10 cellular contexts compared by ENCODE assay signal in genomic region chr3:125003369-125003853, GRCh38. TPM values are rescaled to one million over a fixed set of nuclear protein-coding genes. Genes with fewer than 3 reads are reported as not detected.
DNase-seq lines count a peak whose midpoint lies in the region; ATAC-seq and TF ChIP-seq lines count a peak whose summit lies in the region.
"Had no signal": no experiment of that assay in that cellular context is flagged by ENCODE, and none has a peak within 500 bp of the region (broad histone marks: within the 10 kb centered on the region; RNA-seq: fewer than 3 reads in every experiment).

No MANE protein-coding gene starts in this region.

- no peaks in the 10 kb centered on the region for H3K9me3 Mint-ChIP-seq in CD4-positive, alpha-beta T cell
- no peaks in the 10 kb centered on the region for H3K9me3 Mint-ChIP-seq in T-cell
- H3K9me3 Mint-ChIP-seq: central memory CD8-positive, alpha-beta T cell had no signal

- H3K36me3 Mint-ChIP-seq in CD4-positive, alpha-beta T cell (ENCODE audit: low read depth): peaks cover 93% of the 10 kb centered on the region
- H3K36me3 Mint-ChIP-seq in T-cell: peaks cover 63% of the 10 kb centered on the region

- H3K4me1 ChIP-seq in prostate gland (replicated peaks): peaks cover 14% of the 10 kb centered on the region

- no peaks in the 10 kb centered on the region for H3K27me3 ChIP-seq in CD4-positive, alpha-beta T cell (ENCODE audit: control insufficient read depth, insufficient read depth, low read length)
- H3K27me3 ChIP-seq in prostate gland (replicated peaks; ENCODE audit: insufficient read depth): no peaks in the 10 kb centered on the region

- WGBS in prostate gland: 26% methylated on average over 6 of the region's 7 CpGs

- H3K27me3 Mint-ChIP-seq in CD4-positive, alpha-beta T cell: no peaks in the 10 kb centered on the region
- no peaks in the 10 kb centered on the region for H3K27me3 Mint-ChIP-seq in T-cell
- H3K27me3 Mint-ChIP-seq: central memory CD8-positive, alpha-beta T cell had no signal

- ATAC-seq in CD4-positive, alpha-beta T cell (ENCODE audit: poor library complexity): no peak
- ATAC-seq in T-cell (replicated peaks in 1 of 4): no peak
- peak; percentile 83 to 90 for ATAC-seq in left cardiac atrium
- no peak for ATAC-seq in GM21528 (IDR thresholded peaks at IDR 0.05; ENCODE audit: low FRiP score, unreplicated experiment)
- ATAC-seq in GM21515 (IDR thresholded peaks at IDR 0.05; ENCODE audit: unreplicated experiment): no peak

- DNase-seq in CD4-positive, alpha-beta T cell: no peak
- DNase-seq in T-cell: no peak
- DNase-seq in left cardiac atrium: peak; percentile 69
- peak; percentile 31 for DNase-seq in prostate gland (ENCODE audit: low spot score)
- DNase-seq in activated CD8-positive, alpha-beta memory T cell treated with anti-CD3 and anti-CD28 coated beads for 24 hours: no peak
- DNase-seq in SKM-1 (lab: John Stamatoyannopoulos, UW; ENCODE audit: unreplicated experiment): no peak
- DNase-seq: stimulated activated CD4-positive, alpha-beta T cell treated with anti-CD3 and anti-CD28 coated beads, Interleukin-4, amount 100 ng/mL, for 1 hour had no signal

- no peaks in the 10 kb centered on the region for H3K9me3 ChIP-seq in CD4-positive, alpha-beta T cell (ENCODE audit: control insufficient read depth, low read length)
- no peaks in the 10 kb centered on the region for H3K9me3 ChIP-seq in prostate gland

- peak overlapping the region; percentile 94 for H3K27ac Mint-ChIP-seq in CD4-positive, alpha-beta T cell
- H3K27ac Mint-ChIP-seq in T-cell: peak overlapping the region; percentile 84 to 86

- POLR2A ChIA-PET in CD4-positive, alpha-beta T cell (lab: Charles Lee): interaction anchor here (1.6 to 3.5 kb wide), 2 partner anchors 49 to 53 kb away, joined by 7 to 31 read pairs; partner anchors contain the start of gene HEG1
- POLR2A ChIA-PET in T-cell (lab: Charles Lee): interaction anchor here in 1 of 2 donors (0.6 kb wide), 1 partner anchor 592 kb away, joined by 3 read pairs; no protein-coding TSS in a partner anchor

- peaks cover 34% of the 10 kb centered on the region for H3K4me1 Mint-ChIP-seq in CD4-positive, alpha-beta T cell (ENCODE audit: low read depth)
- H3K4me1 Mint-ChIP-seq in T-cell: peaks cover 29% of the 10 kb centered on the region in 3 donors
- H3K4me1 Mint-ChIP-seq: central memory CD8-positive, alpha-beta T cell had no signal

- H3K4me3 ChIP-seq in prostate gland: no peak overlapping the region

- H3K36me3 ChIP-seq in prostate gland: peaks cover 0 to 3% of the 10 kb centered on the region in 2 donors

- no peak overlapping the region for H3K4me3 Mint-ChIP-seq in CD4-positive, alpha-beta T cell
- H3K4me3 Mint-ChIP-seq in T-cell: peak overlapping the region in 1 of 3 donors; percentile 53
- H3K4me3 Mint-ChIP-seq: central memory CD8-positive, alpha-beta T cell had no signal

- intact Hi-C loops in CD4-positive, alpha-beta T cell (cut with DNase I, micrococcal nuclease): no loop called here
- intact Hi-C loops in left cardiac atrium (cut with DNase I) (loop anchor here (5.0 kb wide), 1 partner anchor 49 kb away; no protein-coding TSS in a partner anchor), prostate gland (cut with DNase I) (loop anchor here (2.0 to 5.0 kb wide), 2 partner anchors 51 to 139 kb away; partner anchors contain the start of gene HEG1)

- no peak for TF ChIP-seq CTCF in CD4-positive, alpha-beta T cell (IDR thresholded peaks at IDR 0.05)
- no peak for TF ChIP-seq CTCF in prostate gland (IDR thresholded peaks at IDR 0.05)

- no peak overlapping the region for H3K27ac ChIP-seq in CD4-positive, alpha-beta T cell (ENCODE audit: low read depth, low read length)
- peak overlapping the region in 1 of 2 donors; percentile 4 for H3K27ac ChIP-seq in prostate gland

- no peak for TF ChIP-seq POLR2A in prostate gland (IDR thresholded peaks at IDR 0.05)

- CTCF ChIA-PET in CD4-positive, alpha-beta T cell (lab: Charles Lee): interaction anchor here (1.4 kb wide), 1 partner anchor 138 kb away, joined by 3 read pairs; no protein-coding TSS in a partner anchor
- CTCF ChIA-PET in T-cell (lab: Charles Lee): interaction anchor here in 1 of 2 donors (0.7 kb wide), 1 partner anchor 8 kb away, joined by 6 read pairs; no protein-coding TSS in a partner anchor

RNA-seq across cellular contexts. Expression of gene HEG1, which starts 52.4 kb away (rescaled TPM):
- 10 to 100 TPM; 31.2 to 32.6 TPM for total RNA-seq in CD4-positive, alpha-beta T cell
- total RNA-seq in T-cell (10 to 100 TPM; 22.6 to 27.6 (median 25.6) TPM), left cardiac atrium (100 to 1,000 TPM; 120 to 149 TPM), prostate gland (100 to 1,000 TPM in 1 of 2 donors, 10 to 100 TPM in 1; 27.5 to 130 TPM)

Comparison
In these comparisons a context has a peak if more than half of its experiments do, and no peak if none do; other contexts are left out.
1. ATAC-seq: peak in left cardiac atrium (2 of 2); none in CD4-positive, alpha-beta T cell (single experiment), T-cell (0 of 4), GM21528 (single experiment) and GM21515 (single experiment).
2. DNase-seq: peak in left cardiac atrium (single experiment) and prostate gland (single experiment); none in CD4-positive, alpha-beta T cell (0 of 10), T-cell (0 of 34), activated CD8-positive, alpha-beta memory T cell treated with anti-CD3 and anti-CD28 coated beads for 24 hours (single experiment) and SKM-1 (single experiment).
3. intact Hi-C loops: an anchor here in left cardiac atrium (5.0 kb wide) and prostate gland (2.0 to 5.0 kb wide); none called in CD4-positive, alpha-beta T cell.